Comparison of ENCODE assay signal across 25 cellular contexts in genomic region chr2:30803281-30803680, GRCh38. TPM values are rescaled to one million over a fixed set of nuclear protein-coding genes. Genes with fewer than 3 reads are reported as not detected.
DNase-seq lines count a peak whose midpoint lies in the region; ATAC-seq and TF ChIP-seq lines count a peak whose summit lies in the region.
"Had no signal": no experiment of that assay in that cellular context is flagged by ENCODE, and none has a peak within 500 bp of the region (broad histone marks: within the 10 kb centered on the region; RNA-seq: fewer than 3 reads in every experiment).

No MANE protein-coding gene starts in this region.

- BruUV-seq in PC-9 (replicated peaks; lab: Mats Ljungman, UMichigan) = no TSS peak

- H3K4me3 ChIP-seq in osteoblast (ENCODE audit: insufficient read depth, low read length) (no peak overlapping the region), vagina (no peak overlapping the region), PC-9 (no peak overlapping the region)
- H3K4me3 ChIP-seq: A549, GM23248, Peyer's patch, SK-N-MC had no signal

- H3K9me3 Mint-ChIP-seq in natural killer cell treated with Interleukin-12 subunit alpha and Interleukin-12 subunit beta and Interleukin-15 and Interleukin-18, amount 100 ng/mL, for 72 hours = no peaks in the 10 kb centered on the region
- H3K9me3 Mint-ChIP-seq in natural killer cell = no peaks in the 10 kb centered on the region
- H3K9me3 Mint-ChIP-seq: IgD-negative memory B cell had no signal

- no peaks in the 10 kb centered on the region; the same call in 1 of the 2 replicates for H3K9me2 ChIP-seq in PC-9 (ENCODE audit: insufficient read depth)

- no peak for DNase-seq in natural killer cell treated with Interleukin-12 subunit alpha and Interleukin-12 subunit beta and Interleukin-15 and Interleukin-18, amount 100 ng/mL, for 72 hours (ENCODE audit: low spot score)
- DNase-seq in natural killer cell (no peak), osteoblast (ENCODE audit: insufficient read length, low spot score, missing footprints) (peak; percentile 25), vagina (ENCODE audit: extremely low spot score in 2 of 2) (peak; percentile 31 to 77), OCI-M2 (lab: John Stamatoyannopoulos, UW; ENCODE audit: unreplicated experiment) (no peak), PC-9 (no peak)
- DNase-seq: GM23248, H7, MM.1S, NCI-H1048, NCI-H1417, NCI-H1694, NCI-H2029 treated with DMSO at 0.1 percent for 48 hours, NCI-H446 treated with DMSO at 0.1 percent for 48 hours, NCI-H526, Peyer's patch, SHP77 treated with DMSO at 0.1 percent for 48 hours had no signal

- CTCF ChIA-PET in PC-9 (lab: Charles Lee) = no interaction called here

- H3K4me2 ChIP-seq in osteoblast (ENCODE audit: insufficient read depth, low read length) = no peak overlapping the region
- H3K4me2 ChIP-seq in PC-9 = no peak overlapping the region
- H3K4me2 ChIP-seq: A549, KMS-11 had no signal

- peaks cover 5% of the 10 kb centered on the region; the same call in 1 of the 2 replicates for H3F3A ChIP-seq in PC-9 (ENCODE audit: insufficient read depth, low read depth)

- ATAC-seq in natural killer cell treated with Interleukin-12 subunit alpha and Interleukin-12 subunit beta and Interleukin-15 and Interleukin-18, amount 100 ng/mL, for 72 hours = peak; percentile 14 to 41
- no peak for ATAC-seq in natural killer cell
- ATAC-seq in HG03354 (IDR thresholded peaks at IDR 0.05; ENCODE audit: poor library complexity, severe bottlenecking, unreplicated experiment) = no peak

- peaks cover 0 to 6% of the 10 kb centered on the region in 2 donors for H3K27me3 Mint-ChIP-seq in natural killer cell treated with Interleukin-12 subunit alpha and Interleukin-12 subunit beta and Interleukin-15 and Interleukin-18, amount 100 ng/mL, for 72 hours
- H3K27me3 Mint-ChIP-seq in natural killer cell (ENCODE audit: low read depth in 2 of 2) = peaks cover 0 to 10% of the 10 kb centered on the region in 2 donors

- H3K4me3 Mint-ChIP-seq in natural killer cell treated with Interleukin-12 subunit alpha and Interleukin-12 subunit beta and Interleukin-15 and Interleukin-18, amount 100 ng/mL, for 72 hours = no peak overlapping the region
- H3K4me3 Mint-ChIP-seq in natural killer cell = no peak overlapping the region
- H3K4me3 Mint-ChIP-seq: IgD-negative memory B cell had no signal

- intact Hi-C loops in natural killer cell (cut with micrococcal nuclease) (no loop called here), vagina (cut with DNase I) (no loop called here), PC-9 (cut with micrococcal nuclease; ENCODE audit: unreplicated experiment) (no loop called here)

- no peak overlapping the region for H2AFZ ChIP-seq in osteoblast (ENCODE audit: low read length)
- H2AFZ ChIP-seq in PC-9 = no peak overlapping the region
- H2AFZ ChIP-seq: GM23248 had no signal

- H4K20me1 ChIP-seq in osteoblast (ENCODE audit: insufficient read depth, low read length) (no peaks in the 10 kb centered on the region), PC-9 (ENCODE audit: insufficient read depth) (no peaks in the 10 kb centered on the region)

- H3K27ac ChIP-seq in angular gyrus (ENCODE audit: low read depth, low read length) = peak overlapping the region; percentile 49
- no peak overlapping the region for H3K27ac ChIP-seq in osteoblast (ENCODE audit: low read depth, low read length)
- H3K27ac ChIP-seq in vagina = no peak overlapping the region
- H3K27ac ChIP-seq in PC-9 = no peak overlapping the region
- H3K27ac ChIP-seq: A549, GM23248, KMS-11, Peyer's patch, SK-N-MC had no signal

- TF ChIP-seq CTCF in natural killer cell (IDR thresholded peaks at IDR 0.05) (no peak), osteoblast (IDR thresholded peaks at IDR 0.05; ENCODE audit: extremely low read depth, low read depth, low read length) (no peak), vagina (IDR thresholded peaks at IDR 0.05) (no peak), PC-9 (conservative IDR thresholded peaks at IDR 0.05) (no peak)

- H3K9me3 ChIP-seq in osteoblast (ENCODE audit: low read depth, low read length) (no peaks in the 10 kb centered on the region), vagina (no peaks in the 10 kb centered on the region), PC-9 (ENCODE audit: insufficient read depth, low read depth) (no peaks in the 10 kb centered on the region)
- H3K9me3 ChIP-seq: A549, Peyer's patch had no signal

- POLR2A ChIA-PET in PC-9 (lab: Charles Lee; ENCODE audit: unreplicated experiment) = no interaction called here

- H3K36me3 ChIP-seq in osteoblast (ENCODE audit: insufficient read depth, low read length) (no peaks in the 10 kb centered on the region), vagina (no peaks in the 10 kb centered on the region), PC-9 (ENCODE audit: low read depth) (no peaks in the 10 kb centered on the region)
- H3K36me3 ChIP-seq: Peyer's patch had no signal

- H3K4me1 Mint-ChIP-seq in natural killer cell treated with Interleukin-12 subunit alpha and Interleukin-12 subunit beta and Interleukin-15 and Interleukin-18, amount 100 ng/mL, for 72 hours (ENCODE audit: low read depth in 2 of 2) = no peaks in the 10 kb centered on the region
- H3K4me1 Mint-ChIP-seq in natural killer cell = no peaks in the 10 kb centered on the region

- no peaks in the 10 kb centered on the region for H3K4me1 ChIP-seq in osteoblast (ENCODE audit: insufficient read depth, low read length)
- no peaks in the 10 kb centered on the region for H3K4me1 ChIP-seq in vagina
- H3K4me1 ChIP-seq in PC-9 (replicated peaks; ENCODE audit: insufficient read depth) = peaks cover 27% of the 10 kb centered on the region
- H3K4me1 ChIP-seq: A549 had no signal

- H3K79me2 ChIP-seq in osteoblast (ENCODE audit: insufficient read depth, low read length) (no peaks in the 10 kb centered on the region), PC-9 (ENCODE audit: low read depth) (no peaks in the 10 kb centered on the region)

- TF ChIP-seq POLR2A in vagina (IDR thresholded peaks at IDR 0.05) = no peak

- no peak overlapping the region for H3K27ac Mint-ChIP-seq in natural killer cell treated with Interleukin-12 subunit alpha and Interleukin-12 subunit beta and Interleukin-15 and Interleukin-18, amount 100 ng/mL, for 72 hours
- H3K27ac Mint-ChIP-seq in natural killer cell = no peak overlapping the region

- no peaks in the 10 kb centered on the region for H3K36me3 Mint-ChIP-seq in natural killer cell treated with Interleukin-12 subunit alpha and Interleukin-12 subunit beta and Interleukin-15 and Interleukin-18, amount 100 ng/mL, for 72 hours
- no peaks in the 10 kb centered on the region for H3K36me3 Mint-ChIP-seq in natural killer cell
- H3K36me3 Mint-ChIP-seq: IgD-negative memory B cell had no signal

- H3K27me3 ChIP-seq in osteoblast (ENCODE audit: insufficient read depth, low read length) (no peaks in the 10 kb centered on the region), vagina (no peaks in the 10 kb centered on the region), PC-9 (ENCODE audit: insufficient read depth, low read depth) (no peaks in the 10 kb centered on the region)
- H3K27me3 ChIP-seq: Peyer's patch had no signal

RNA-seq across cellular contexts. Expression of gene CAPN13, which starts 4.0 kb away (rescaled TPM):
- total RNA-seq in natural killer cell treated with Interleukin-12 subunit alpha and Interleukin-12 subunit beta and Interleukin-15 and Interleukin-18, amount 100 ng/mL, for 72 hours = not detected
- not detected for total RNA-seq in natural killer cell
- total RNA-seq in osteoblast = not detected in 2 replicates
- total RNA-seq in vagina = not detected
- 1.1 and 1.5 TPM in 2 replicates for total RNA-seq in PC-9 (2021)
- total RNA-seq: Daoy, G401, GM23248 had no signal

Comparison
In these comparisons a context has a peak if more than half of its experiments do, and no peak if none do; other contexts are left out.
1. ATAC-seq: peak in natural killer cell treated with Interleukin-12 subunit alpha and Interleukin-12 subunit beta and Interleukin-15 and Interleukin-18, amount 100 ng/mL, for 72 hours (2 of 2); none in natural killer cell (0 of 3) and HG03354 (single experiment).
2. DNase-seq: peak in osteoblast (single experiment) and vagina (2 of 2); none in natural killer cell treated with Interleukin-12 subunit alpha and Interleukin-12 subunit beta and Interleukin-15 and Interleukin-18, amount 100 ng/mL, for 72 hours (single experiment), natural killer cell (single experiment), OCI-M2 (single experiment) and PC-9 (0 of 2).